In genomic region chr10:3339531-3339950, GRCh38 we compare ENCODE assay signal across 14 cellular contexts.
DNase-seq lines count a peak whose midpoint lies in the region; ATAC-seq and TF ChIP-seq lines count a peak whose summit lies in the region.
"Had no signal": no experiment of that assay in that cellular context is flagged by ENCODE, and none has a peak within 500 bp of the region (broad histone marks: within the 10 kb centered on the region; RNA-seq: fewer than 3 reads in every experiment).

No MANE protein-coding gene starts in this region.

- no peaks in the 10 kb centered on the region for H3K36me3 ChIP-seq in SJSA1

- H3K27ac ChIP-seq in SJSA1 = peak overlapping the region; percentile 84
- H3K27ac ChIP-seq: testis had no signal

- H3K4me3 ChIP-seq in HFF-Myc (replicated peaks; ENCODE audit: low read depth, low read length) = no peak overlapping the region
- H3K4me3 ChIP-seq in SJSA1 = no peak overlapping the region
- no peak overlapping the region for H3K4me3 ChIP-seq in foreskin fibroblast (ENCODE audit: low read depth in 1 of 2, low read length in 2 of 2)
- H3K4me3 ChIP-seq: testis had no signal

- ATAC-seq in HG03175 (IDR thresholded peaks at IDR 0.05; ENCODE audit: unreplicated experiment) = no peak

- no peaks in the 10 kb centered on the region for H3K9me3 ChIP-seq in SJSA1 (replicated peaks)
- H3K9me3 ChIP-seq: testis had no signal

- peak; percentile 21 for DNase-seq in HFF-Myc (ENCODE audit: extremely low read depth, low read depth)
- peak; percentile 87 to 88 for DNase-seq in SJSA1 (ENCODE audit: low read depth in 1 of 2, low spot score in 2 of 2)
- peak; percentile 43 to 66 for DNase-seq in foreskin fibroblast
- DNase-seq in smooth muscle cell of the brain vasculature (ENCODE audit: low read depth, low spot score) = peak; percentile 12
- DNase-seq in DMS79 treated with DMSO at 0.1 percent for 48 hours (lab: John Stamatoyannopoulos, UW) = no peak
- no peak for DNase-seq in activated T-cell treated with anti-CD3 and anti-CD28 coated beads, Interleukin-2, amount 50 U/mL, for 48 hours
- DNase-seq: activated CD4-positive, CD25-positive, alpha-beta regulatory T cell treated with anti-CD3 and anti-CD28 coated beads, Interleukin-2, amount 50 U/mL, for 72 hours; activated naive CD4-positive, alpha-beta T cell treated with Interleukin-2 at 50 U/mL for 16 hours; CD4-positive, alpha-beta memory T cell; mammary epithelial cell; NCI-H1048; NCI-H774; testis had no signal

- peaks cover 53% of the 10 kb centered on the region for H3K4me1 ChIP-seq in SJSA1 (replicated peaks)
- H3K4me1 ChIP-seq: testis had no signal

- TF ChIP-seq CTCF in HFF-Myc (IDR thresholded peaks at IDR 0.05; ENCODE audit: low read depth, low read length, missing control alignments) (no peak), foreskin fibroblast (IDR thresholded peaks at IDR 0.05; ENCODE audit: low read depth, low read length) (no peak)

- H3K27me3 ChIP-seq in SJSA1 (replicated peaks) = no peaks in the 10 kb centered on the region
- H3K27me3 ChIP-seq: testis had no signal

Comparison
In these comparisons a context has a peak if more than half of its experiments do, and no peak if none do; other contexts are left out.
1. DNase-seq: peak in HFF-Myc (single experiment), SJSA1 (2 of 2), foreskin fibroblast (2 of 2) and smooth muscle cell of the brain vasculature (single experiment); none in DMS79 treated with DMSO at 0.1 percent for 48 hours (single experiment) and activated T-cell treated with anti-CD3 and anti-CD28 coated beads, Interleukin-2, amount 50 U/mL, for 48 hours (0 of 2).